In the genomic region with DNA sequence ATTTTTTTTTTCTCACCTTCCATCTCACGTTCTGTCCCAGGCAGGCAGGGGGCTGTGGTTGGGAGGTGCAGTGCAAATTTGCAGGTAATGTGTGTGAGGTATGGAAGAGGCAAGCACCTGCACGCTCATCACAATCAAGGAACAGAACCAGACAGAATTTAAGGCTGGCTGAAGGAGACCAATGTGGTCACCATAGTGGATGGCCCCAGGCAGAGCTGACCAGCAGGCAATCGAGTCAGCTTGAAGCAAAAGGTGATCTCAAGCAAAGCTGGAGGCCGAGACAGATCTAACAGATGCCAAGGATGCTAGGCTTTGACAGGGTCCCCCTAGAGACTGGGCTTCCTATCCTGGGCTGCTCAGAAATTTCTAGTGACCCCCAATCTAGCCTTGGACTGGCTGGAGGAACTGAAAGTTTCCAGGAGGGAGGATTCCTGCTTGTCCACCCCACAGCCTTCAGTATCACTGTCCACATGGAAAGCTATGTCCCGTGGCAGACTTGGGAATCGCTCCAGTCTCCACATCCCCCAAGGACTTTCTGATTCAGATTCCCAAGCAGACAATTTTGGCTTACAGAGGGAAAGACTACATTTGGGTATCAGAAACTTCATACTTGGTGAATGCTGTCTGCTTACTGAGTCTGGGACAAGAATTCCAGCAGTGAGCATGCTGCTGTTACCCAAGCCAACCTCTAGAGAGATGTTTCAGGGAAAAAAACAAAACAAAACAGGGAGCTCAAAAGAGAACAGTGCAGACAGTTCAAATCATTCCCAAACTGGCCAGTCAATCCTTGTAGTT, we compare ENCODE assay signal across 12 cellular contexts. TPM values are rescaled to one million over a fixed set of nuclear protein-coding genes. Genes with fewer than 3 reads are reported as not detected.
DNase-seq lines count a peak whose midpoint lies in the region; ATAC-seq and TF ChIP-seq lines count a peak whose summit lies in the region.
"Had no signal": no experiment of that assay in that cellular context is flagged by ENCODE, and none has a peak within 500 bp of the region (broad histone marks: within the 10 kb centered on the region; RNA-seq: fewer than 3 reads in every experiment).

No MANE protein-coding gene starts in this region.

- H3K79me1 ChIP-seq in mesenchymal stem cell (replicated peaks; ENCODE audit: low read length, poor library complexity, severe bottlenecking) = no peaks in the 10 kb centered on the region

- no peaks in the 10 kb centered on the region for H3K27me3 ChIP-seq in mesenchymal stem cell (ENCODE audit: control insufficient read depth in 1 of 2, insufficient read depth in 1 of 2, low read length in 2 of 2)
- H3K27me3 ChIP-seq in uterus = no peaks in the 10 kb centered on the region
- H3K27me3 ChIP-seq: pancreas, upper lobe of left lung had no signal

- H2BK12ac ChIP-seq in mesenchymal stem cell (ENCODE audit: low read length in 2 of 2) = peak overlapping the region in 1 of 2 experiments; percentile 11

- intact Hi-C loops in uterus (cut with DNase I; ENCODE audit: low total_unique reads) = no loop called here

- H3K36me3 ChIP-seq in mesenchymal stem cell (ENCODE audit: control insufficient read depth in 1 of 2, insufficient read depth in 2 of 2, low read depth in 1 of 2, low read length in 2 of 2) = no peaks in the 10 kb centered on the region
- no peaks in the 10 kb centered on the region for H3K36me3 ChIP-seq in uterus
- H3K36me3 ChIP-seq: pancreas, upper lobe of left lung had no signal

- TF ChIP-seq POLR2A in uterus (IDR thresholded peaks at IDR 0.05) = no peak

- TF ChIP-seq CTCF in uterus (IDR thresholded peaks at IDR 0.05) = peak in 3 of 4 experiments; percentile 11 to 25 (median 15)

- DNase-seq in M059J (ENCODE audit: low read depth) (peak; percentile 30), dedifferentiated amniotic fluid mesenchymal stem cell (ENCODE audit: extremely low spot score) (peak; percentile 47), mesenchymal stem cell (peak; percentile 34), uterus (peak; percentile 35 to 39), NCI-H510A (lab: John Stamatoyannopoulos, UW) (no peak)
- DNase-seq in activated CD4-positive, CD25-positive, alpha-beta regulatory T cell (lab: John Stamatoyannopoulos, UW) = no peak
- DNase-seq: DMS79, left colon, NCI-H1436, pancreas, upper lobe of left lung had no signal

- no peak for ATAC-seq in GM19328 (IDR thresholded peaks at IDR 0.05; ENCODE audit: unreplicated experiment)

- peak overlapping the region; percentile 4 for H2BK5ac ChIP-seq in mesenchymal stem cell (ENCODE audit: low read depth, low read length, poor library complexity, severe bottlenecking)

- H2BK15ac ChIP-seq in mesenchymal stem cell (ENCODE audit: low read depth, poor library complexity, severe bottlenecking) = no peak overlapping the region

- H4K91ac ChIP-seq in mesenchymal stem cell (ENCODE audit: low read length) = peak overlapping the region; percentile 25

- peak overlapping the region; percentile 97 for H3K27ac ChIP-seq in mesenchymal stem cell (ENCODE audit: low read length, poor library complexity, severe bottlenecking)
- H3K27ac ChIP-seq in uterus = peak overlapping the region; percentile 77 to 82
- H3K27ac ChIP-seq: upper lobe of left lung had no signal

- no peak overlapping the region for H3K14ac ChIP-seq in mesenchymal stem cell (ENCODE audit: low read length in 2 of 2)

- no peak overlapping the region for H3K4me2 ChIP-seq in mesenchymal stem cell (ENCODE audit: low read length, poor library complexity, severe bottlenecking)

- H3K4me1 ChIP-seq in mesenchymal stem cell (ENCODE audit: control insufficient read depth, insufficient read depth, low read depth, low read length) = peaks cover 19% of the 10 kb centered on the region
- peaks cover 0 to 4% of the 10 kb centered on the region in 2 donors for H3K4me1 ChIP-seq in uterus
- H3K4me1 ChIP-seq: pancreas had no signal

- peak overlapping the region; percentile 97 for H2AK5ac ChIP-seq in mesenchymal stem cell (ENCODE audit: low read length, severe bottlenecking)

- no peak overlapping the region for H3K23ac ChIP-seq in mesenchymal stem cell (ENCODE audit: low read length in 2 of 2)

- H4K8ac ChIP-seq in mesenchymal stem cell (ENCODE audit: low read length) = no peak overlapping the region

- H3K4ac ChIP-seq in mesenchymal stem cell (ENCODE audit: low read depth in 1 of 2, low read length in 2 of 2) = no peak overlapping the region

- peak overlapping the region; percentile 45 for H3K9ac ChIP-seq in mesenchymal stem cell (ENCODE audit: low read length)

- no peak overlapping the region for H2AFZ ChIP-seq in mesenchymal stem cell (ENCODE audit: low read depth, low read length)

- H3K4me3 ChIP-seq in mesenchymal stem cell (ENCODE audit: insufficient read depth in 1 of 2, low read depth in 1 of 2, low read length in 2 of 2) (peak overlapping the region in 1 of 2 experiments; percentile 3), uterus (no peak overlapping the region)
- H3K4me3 ChIP-seq: pancreas, upper lobe of left lung had no signal

- no peak overlapping the region for H3K18ac ChIP-seq in mesenchymal stem cell (ENCODE audit: low read depth in 1 of 2, low read length in 2 of 2)

- H2BK120ac ChIP-seq in mesenchymal stem cell (ENCODE audit: low read depth, low read length) = no peak overlapping the region

- no peaks in the 10 kb centered on the region for H3K9me3 ChIP-seq in mesenchymal stem cell (ENCODE audit: control insufficient read depth, low read length)
- no peaks in the 10 kb centered on the region for H3K9me3 ChIP-seq in uterus
- H3K9me3 ChIP-seq: pancreas, upper lobe of left lung had no signal

- WGBS in mesenchymal stem cell = 85% methylated on average over 4 of the region's 6 CpGs

RNA-seq across cellular contexts. Expression of gene MICAL3, which starts 9.0 kb away (rescaled TPM):
- total RNA-seq in M059J (2014; rRNA removed; shearing (Covaris generic)) = 20.8 and 33.6 TPM in 2 replicates
- polyA plus RNA-seq in mesenchymal stem cell (2013, experiment 1 of 2) = 8.3 TPM
- 6.7 TPM for polyA plus RNA-seq in mesenchymal stem cell (2013, experiment 2 of 2)
- total RNA-seq in uterus = 100 to 1,000 TPM in 1 of 4 donors, 10 to 100 TPM in 3; 13.5 to 167 (median 47.2) TPM

RNA-seq across cellular contexts. Expression of gene PEX26, which starts 44.4 kb away (rescaled TPM):
- total RNA-seq in M059J (2014; rRNA removed; shearing (Covaris generic)) = 10.4 and 14.6 TPM in 2 replicates
- 19.3 TPM for polyA plus RNA-seq in mesenchymal stem cell (2013, experiment 1 of 2)
- 19.2 TPM for polyA plus RNA-seq in mesenchymal stem cell (2013, experiment 2 of 2)
- 10 to 100 TPM; 28.2 to 36.1 (median 31.2) TPM for total RNA-seq in uterus

Comparison
In these comparisons a context has a peak if more than half of its experiments do, and no peak if none do; other contexts are left out.
1. DNase-seq: peak in M059J (single experiment), dedifferentiated amniotic fluid mesenchymal stem cell (single experiment), mesenchymal stem cell (single experiment) and uterus (2 of 2); none in activated CD4-positive, CD25-positive, alpha-beta regulatory T cell (0 of 4) and NCI-H510A (single experiment).